ENCODE assay signal across 8 cellular contexts in genomic region chr7:1086588-1087461, GRCh38. TPM values are rescaled to one million over a fixed set of nuclear protein-coding genes. Genes with fewer than 3 reads are reported as not detected.
DNase-seq lines count a peak whose midpoint lies in the region; ATAC-seq, FAIRE-seq and TF ChIP-seq lines count a peak whose summit lies in the region.

No MANE protein-coding gene starts in this region.

- 13 to 15% methylated on average over 45 of the region's 45 CpGs for WGBS in heart right ventricle, 2 donors
- WGBS in psoas muscle, 3 donors, result 9 to 14% (median 11%) methylated on average over 45 of the region's 45 CpGs

- peak; percentile 99 for DNase-seq in COLO829 (ENCODE audit: low spot score)
- DNase-seq in HL-60 (ENCODE audit: low read depth in 1 of 2, low spot score in 1 of 2), result peak; percentile 23 to 58
- peak; percentile 81 for DNase-seq in SW480 (ENCODE audit: low spot score)
- peak; percentile 88 for DNase-seq in adipocyte (ENCODE audit: low read depth)
- peak; percentile 79 to 81 for DNase-seq in heart right ventricle
- peak; percentile 70 to 86 for DNase-seq in psoas muscle
- peak; percentile 95 for DNase-seq in urothelium cell line (ENCODE audit: low spot score)

- no peak for FAIRE-seq in urothelium cell line (lab: Jason Lieb, UNC)

- ATAC-seq in GM19452 (IDR thresholded peaks at IDR 0.05; ENCODE audit: unreplicated experiment), result peak; percentile 66
- peak; percentile 60 to 90 (median 73) for ATAC-seq in heart right ventricle
- ATAC-seq in psoas muscle, result peak; percentile 78 to 89 (median 80)

- H3K9me3 ChIP-seq in adipocyte (ENCODE audit: control insufficient read depth, low read length) (no peaks in the 10 kb centered on the region), heart right ventricle (no peaks in the 10 kb centered on the region), psoas muscle (no peaks in the 10 kb centered on the region)

- H3K4me3 ChIP-seq in HL-60 (replicated peaks; ENCODE audit: insufficient read depth, low read length), result no peak overlapping the region
- peak overlapping the region; percentile 80 for H3K4me3 ChIP-seq in adipocyte (ENCODE audit: low read length)
- H3K4me3 ChIP-seq in heart right ventricle, result peak overlapping the region in 9 of 10 donors; percentile 32 to 63 (median 51)
- H3K4me3 ChIP-seq in psoas muscle, result peak overlapping the region; percentile 55

- no peak for TF ChIP-seq CTCF in HL-60 (IDR thresholded peaks at IDR 0.05; ENCODE audit: insufficient read depth, low read length)
- TF ChIP-seq CTCF in heart right ventricle (IDR thresholded peaks at IDR 0.05), result peak; percentile 91 to 96 (median 94)
- peak; percentile 89 for TF ChIP-seq CTCF in psoas muscle (IDR thresholded peaks at IDR 0.05)

- H3K36me3 ChIP-seq in adipocyte (ENCODE audit: control insufficient read depth, insufficient read depth, low read length, severe bottlenecking) (peaks cover 6% of the 10 kb centered on the region), heart right ventricle (peaks cover 0 to 9% (median 0%) of the 10 kb centered on the region in 9 donors), psoas muscle (ENCODE audit: insufficient read depth in 1 of 2, low read depth in 1 of 2) (no peaks in the 10 kb centered on the region)

- intact Hi-C loops in heart right ventricle (cut with DNase I), result loop anchor here in 9 of 10 donors (1.0 to 10.0 kb wide), 10 partner anchors 18 to 90 kb away; partner anchors contain the start of gene ZFAND2A (in 1 of the 9)
- intact Hi-C loops in psoas muscle (cut with DNase I), result loop anchor here (1.0 to 5.0 kb wide), 4 partner anchors 36 to 90 kb away; no protein-coding TSS in a partner anchor

- peak overlapping the region; percentile 86 for H3K9ac ChIP-seq in adipocyte (ENCODE audit: low read length)

- no peak overlapping the region for H3K27ac ChIP-seq in HL-60 (replicated peaks)
- peak overlapping the region in 6 of 10 donors; percentile 3 to 71 (median 52) for H3K27ac ChIP-seq in heart right ventricle
- H3K27ac ChIP-seq in psoas muscle, result no peak overlapping the region

- H3K27me3 ChIP-seq in HL-60 (ENCODE audit: insufficient read depth, poor library complexity, severe bottlenecking) (no peaks in the 10 kb centered on the region), adipocyte (replicated peaks; ENCODE audit: control insufficient read depth, insufficient read depth, low read length) (no peaks in the 10 kb centered on the region), heart right ventricle (no peaks in the 10 kb centered on the region), psoas muscle (ENCODE audit: insufficient read depth in 3 of 3, low read length in 2 of 3) (no peaks in the 10 kb centered on the region)

- H3K4me1 ChIP-seq in adipocyte (ENCODE audit: control insufficient read depth, insufficient read depth, low read length), result peaks cover 50% of the 10 kb centered on the region
- H3K4me1 ChIP-seq in heart right ventricle, result peaks cover 12 to 50% (median 28%) of the 10 kb centered on the region in 9 donors
- peaks cover 12% of the 10 kb centered on the region for H3K4me1 ChIP-seq in psoas muscle

RNA-seq across cellular contexts. Expression of gene GPER1, which starts 1.1 kb away (rescaled TPM):
- 1 to 10 TPM; 1.1 to 4.7 (median 1.7) TPM for total RNA-seq in heart right ventricle
- polyA plus RNA-seq in heart right ventricle, result 1 to 10 TPM; 3.0 to 4.5 TPM
- 1 to 10 TPM; 1.1 to 3.1 (median 1.5) TPM for total RNA-seq in psoas muscle
- 1 to 10 TPM in 2 of 3 donors, under 1 TPM in 1; 0.90 to 1.5 (median 1.4) TPM for polyA plus RNA-seq in psoas muscle

RNA-seq across cellular contexts. Expression of gene GPR146, which starts 42.5 kb away (rescaled TPM):
- total RNA-seq in heart right ventricle (10 to 100 TPM; 15.1 to 34.5 (median 22.7) TPM), psoas muscle (10 to 100 TPM in 1 of 4 donors, 1 to 10 TPM in 3; 5.0 to 12.1 (median 7.5) TPM)
- polyA plus RNA-seq in heart right ventricle (10 to 100 TPM; 13.3 to 28.7 TPM), psoas muscle (10 to 100 TPM in 1 of 3 donors, 1 to 10 TPM in 2; 9.4 to 14.0 (median 9.9) TPM)

Comparison
In these comparisons a context has a peak if more than half of its experiments do, and no peak if none do; other contexts are left out.
1. DNase-seq: peak in every context shown above with its lines; median percentile 99 in COLO829; 95 in urothelium cell line; 88 in adipocyte; 81 in SW480; 80 in heart right ventricle; 78 in psoas muscle; 40 in HL-60.
2. H3K27ac ChIP-seq: peak in heart right ventricle (6 of 10); none in HL-60 (single experiment) and psoas muscle (single experiment).
3. Peak in every context shown above with its lines, with median percentiles within 50 percentile points of each other: ATAC-seq.